ENCODE assay signal across 17 cellular contexts in genomic region chr2:15669375-15669910, GRCh38.
A peak's percentile ranks its signal among the peaks of the same experiment; 100 is the strongest.
DNase-seq lines count a peak whose midpoint lies in the region; ATAC-seq and TF ChIP-seq lines count a peak whose summit lies in the region.
"Had no signal": no experiment of that assay in that cellular context is flagged by ENCODE, and none has a peak within 500 bp of the region (broad histone marks: within the 10 kb centered on the region; RNA-seq: fewer than 3 reads in every experiment).

No MANE protein-coding gene starts in this region.

- TF ChIP-seq CTCF in cardiac muscle cell (IDR thresholded peaks at IDR 0.05; ENCODE audit: low read depth, low read length) (no peak), endodermal cell (conservative IDR thresholded peaks at IDR 0.05) (no peak), foreskin fibroblast (IDR thresholded peaks at IDR 0.05; ENCODE audit: low read depth, low read length) (no peak)

- H3K9ac ChIP-seq in endodermal cell (ENCODE audit: extremely low read depth, low read length, poor library complexity, severe bottlenecking) (no peak overlapping the region), mesenchymal stem cell (ENCODE audit: low read length) (no peak overlapping the region), subcutaneous abdominal adipose tissue (ENCODE audit: low read length in 5 of 5) (no peak overlapping the region)

- H3K4me1 Mint-ChIP-seq in endodermal cell, result peaks cover 12% of the 10 kb centered on the region
- H3K4me1 Mint-ChIP-seq: CD14-positive monocyte, IgD-negative memory B cell had no signal

- H3K36me3 ChIP-seq in cardiac muscle cell (no peaks in the 10 kb centered on the region), endodermal cell (ENCODE audit: control insufficient read depth, insufficient read depth, low read length) (no peaks in the 10 kb centered on the region), mesenchymal stem cell (ENCODE audit: control insufficient read depth in 1 of 2, insufficient read depth in 2 of 2, low read depth in 1 of 2, low read length in 2 of 2) (no peaks in the 10 kb centered on the region), subcutaneous abdominal adipose tissue (ENCODE audit: control insufficient read depth in 5 of 5, insufficient read depth in 5 of 5, low read length in 5 of 5) (no peaks in the 10 kb centered on the region)

- H3K79me1 ChIP-seq in mesenchymal stem cell (replicated peaks; ENCODE audit: low read length, poor library complexity, severe bottlenecking), result no peaks in the 10 kb centered on the region

- no peaks in the 10 kb centered on the region for H3K27me3 ChIP-seq in cardiac muscle cell
- no peaks in the 10 kb centered on the region for H3K27me3 ChIP-seq in endodermal cell (ENCODE audit: control insufficient read depth, insufficient read depth, low read length, poor library complexity, severe bottlenecking)
- H3K27me3 ChIP-seq in mesenchymal stem cell (ENCODE audit: control insufficient read depth in 1 of 2, insufficient read depth in 1 of 2, low read length in 2 of 2), result peaks cover 0 to 10% of the 10 kb centered on the region in 2 experiments
- H3K27me3 ChIP-seq in subcutaneous abdominal adipose tissue (ENCODE audit: control insufficient read depth in 5 of 5, insufficient read depth in 4 of 5, low read length in 5 of 5), result no peaks in the 10 kb centered on the region

- H3K18ac ChIP-seq in mesenchymal stem cell (ENCODE audit: low read depth in 1 of 2, low read length in 2 of 2), result no peak overlapping the region

- ATAC-seq in left ventricle myocardium superior (no peak), GM18858 (IDR thresholded peaks at IDR 0.05; ENCODE audit: unreplicated experiment) (no peak)
- ATAC-seq: A549 had no signal

- no peak overlapping the region for H3K23ac ChIP-seq in mesenchymal stem cell (ENCODE audit: low read length in 2 of 2)

- no peak overlapping the region for H3K4me2 ChIP-seq in mesenchymal stem cell (ENCODE audit: low read length, poor library complexity, severe bottlenecking)
- H3K4me2 ChIP-seq: A549 had no signal

- H3K27ac Mint-ChIP-seq in endodermal cell, result no peak overlapping the region
- H3K27ac Mint-ChIP-seq: CD14-positive monocyte, IgD-negative memory B cell had no signal

- 78 to 89% methylated on average over 4 of the region's 6 CpGs for WGBS in endodermal cell (ENCODE audit: insufficient coverage in 1 of 2, insufficient read length in 1 of 2), 2 experiments
- WGBS in mesenchymal stem cell, result 91% methylated on average over 5 of the region's 6 CpGs

- H2BK15ac ChIP-seq in mesenchymal stem cell (ENCODE audit: low read depth, poor library complexity, severe bottlenecking), result no peak overlapping the region

- intact Hi-C loops in left ventricle myocardium superior (cut with micrococcal nuclease), result no loop called here

- no peak overlapping the region for H3K4me3 ChIP-seq in cardiac muscle cell
- no peak overlapping the region for H3K4me3 ChIP-seq in endodermal cell (ENCODE audit: low read length)
- no peak overlapping the region for H3K4me3 ChIP-seq in mesenchymal stem cell (ENCODE audit: insufficient read depth in 1 of 2, low read depth in 1 of 2, low read length in 2 of 2)
- H3K4me3 ChIP-seq in subcutaneous abdominal adipose tissue (ENCODE audit: low read depth in 1 of 5, low read length in 5 of 5), result no peak overlapping the region
- no peak overlapping the region for H3K4me3 ChIP-seq in foreskin fibroblast (ENCODE audit: low read depth in 1 of 2, low read length in 2 of 2)
- H3K4me3 ChIP-seq: A549 had no signal

- no peak overlapping the region for H2BK120ac ChIP-seq in mesenchymal stem cell (ENCODE audit: low read depth, low read length)

- DNase-seq in cardiac muscle cell (ENCODE audit: low read depth in 1 of 2, low spot score in 1 of 2) (no peak), left ventricle myocardium superior (no peak), endodermal cell (peak; percentile 70), mesenchymal stem cell (no peak), foreskin fibroblast (no peak), C1 segment of cervical spinal cord (lab: John Stamatoyannopoulos, UW) (no peak)
- DNase-seq: AML-193; Calu3; CD4-positive, alpha-beta memory T cell; DMS79 treated with DMSO at 0.1 percent for 48 hours; GF-D8 had no signal

- no peaks in the 10 kb centered on the region for H3K27me3 Mint-ChIP-seq in endodermal cell (ENCODE audit: insufficient read depth)

- no peak overlapping the region for H3K4ac ChIP-seq in mesenchymal stem cell (ENCODE audit: low read depth in 1 of 2, low read length in 2 of 2)

- no peak overlapping the region for H3K14ac ChIP-seq in mesenchymal stem cell (ENCODE audit: low read length in 2 of 2)

- peaks cover 4% of the 10 kb centered on the region for H3K9me3 Mint-ChIP-seq in endodermal cell

- no peak overlapping the region for H2AFZ ChIP-seq in mesenchymal stem cell (ENCODE audit: low read depth, low read length)

- peak overlapping the region; percentile 84 for H2AK5ac ChIP-seq in mesenchymal stem cell (ENCODE audit: low read length, severe bottlenecking)

- H4K8ac ChIP-seq in mesenchymal stem cell (ENCODE audit: low read length), result no peak overlapping the region

- H3K9me3 ChIP-seq in cardiac muscle cell (ENCODE audit: low read depth) (no peaks in the 10 kb centered on the region), endodermal cell (ENCODE audit: control insufficient read depth, low read length) (no peaks in the 10 kb centered on the region), mesenchymal stem cell (ENCODE audit: control insufficient read depth, low read length) (no peaks in the 10 kb centered on the region), subcutaneous abdominal adipose tissue (ENCODE audit: control insufficient read depth in 5 of 5, low read length in 5 of 5) (no peaks in the 10 kb centered on the region)
- H3K9me3 ChIP-seq: A549 had no signal

- H4K91ac ChIP-seq in mesenchymal stem cell (ENCODE audit: low read length), result no peak overlapping the region

- H2BK12ac ChIP-seq in mesenchymal stem cell (ENCODE audit: low read length in 2 of 2), result no peak overlapping the region

- no peak overlapping the region for H2BK5ac ChIP-seq in mesenchymal stem cell (ENCODE audit: low read depth, low read length, poor library complexity, severe bottlenecking)

- H3K4me1 ChIP-seq in cardiac muscle cell (ENCODE audit: low read depth), result peaks cover 31% of the 10 kb centered on the region
- H3K4me1 ChIP-seq in endodermal cell (ENCODE audit: control insufficient read depth, insufficient read depth, low read length), result peaks cover 4% of the 10 kb centered on the region
- H3K4me1 ChIP-seq in mesenchymal stem cell (ENCODE audit: control insufficient read depth, insufficient read depth, low read depth, low read length), result peaks cover 15% of the 10 kb centered on the region
- H3K4me1 ChIP-seq in subcutaneous abdominal adipose tissue (ENCODE audit: control insufficient read depth in 5 of 5, insufficient read depth in 5 of 5, low read length in 5 of 5), result peaks cover 3 to 22% (median 17%) of the 10 kb centered on the region in 5 donors

- peak overlapping the region; percentile 78 for H3K27ac ChIP-seq in cardiac muscle cell
- H3K27ac ChIP-seq in endodermal cell (ENCODE audit: low read depth, low read length), result no peak overlapping the region
- H3K27ac ChIP-seq in mesenchymal stem cell (ENCODE audit: low read length, poor library complexity, severe bottlenecking), result no peak overlapping the region
- peak overlapping the region; percentile 24 for H3K27ac ChIP-seq in subcutaneous abdominal adipose tissue (ENCODE audit: low read depth, low read length)
- H3K27ac ChIP-seq: 22Rv1, A549 had no signal

- no peak overlapping the region for H3K4me3 Mint-ChIP-seq in endodermal cell
- H3K4me3 Mint-ChIP-seq: CD14-positive monocyte; CD4-positive, alpha-beta memory T cell; IgD-negative memory B cell had no signal

- no peaks in the 10 kb centered on the region for H3K36me3 Mint-ChIP-seq in endodermal cell (ENCODE audit: low read depth)
- H3K36me3 Mint-ChIP-seq: CD14-positive monocyte; CD4-positive, alpha-beta memory T cell; IgD-negative memory B cell had no signal

Comparison
In these comparisons a context has a peak if more than half of its experiments do, and no peak if none do; other contexts are left out.
1. H3K27ac ChIP-seq: peak in cardiac muscle cell (single experiment) and subcutaneous abdominal adipose tissue (single experiment); none in endodermal cell (single experiment) and mesenchymal stem cell (single experiment).